ENCODE assay signal across 8 cellular contexts in the genomic region with DNA sequence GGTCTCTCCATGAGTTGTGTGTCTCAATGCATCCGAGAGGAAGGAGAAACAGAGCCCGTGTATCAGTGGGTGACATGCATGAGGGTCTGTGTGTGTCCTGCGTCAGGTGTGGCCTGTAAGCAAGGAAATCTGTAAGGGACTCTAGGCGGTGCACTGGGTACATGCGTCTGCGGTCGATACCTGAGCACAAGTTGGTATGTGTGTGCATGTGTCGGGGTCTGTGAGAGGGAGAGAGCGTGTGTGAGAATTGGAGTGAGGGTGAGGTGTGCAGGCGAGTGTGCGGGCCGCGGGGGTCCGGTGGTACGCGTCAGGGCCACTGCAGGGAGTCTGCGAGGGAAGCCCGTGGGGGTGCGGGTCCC. TPM values are rescaled to one million over a fixed set of nuclear protein-coding genes. Genes with fewer than 3 reads are reported as not detected.
DNase-seq lines count a peak whose midpoint lies in the region; ATAC-seq, FAIRE-seq and TF ChIP-seq lines count a peak whose summit lies in the region.

No MANE protein-coding gene starts in this region.

- peaks cover 5% of the 10 kb centered on the region for H3K36me3 Mint-ChIP-seq in memory B cell

- H3K4me3 ChIP-seq in A549 (peak overlapping the region; percentile 51), HUES6 (ENCODE audit: low read depth, low read length) (peak overlapping the region; percentile 84), K562 (peak overlapping the region; percentile 56)

- no peak for TF ChIP-seq RAD21 in A549 (conservative IDR thresholded peaks at IDR 0.05 in 1 of 2, IDR thresholded peaks at IDR 0.05 in 1 of 2)
- no peak for TF ChIP-seq RAD21 in K562 (CRISPR knock-in tag; conservative IDR thresholded peaks at IDR 0.05 in 1 of 2, IDR thresholded peaks at IDR 0.05 in 1 of 2)

- H3K9me3 Mint-ChIP-seq in memory B cell = no peaks in the 10 kb centered on the region

- no peaks in the 10 kb centered on the region for H3K27me3 Mint-ChIP-seq in memory B cell

- H3K4me2 ChIP-seq in A549 = peak overlapping the region; percentile 91
- H3K4me2 ChIP-seq in K562 (ENCODE audit: insufficient read depth, low read length) = peak overlapping the region; percentile 99

- H3K9me3 ChIP-seq in A549 (no peaks in the 10 kb centered on the region), HUES6 (ENCODE audit: control insufficient read depth, insufficient read depth, low read depth, low read length) (no peaks in the 10 kb centered on the region), K562 (replicated peaks; ENCODE audit: control insufficient read depth, insufficient read depth, low read depth, low read length) (no peaks in the 10 kb centered on the region)

- H3K4me1 ChIP-seq in A549 (peaks cover 47% of the 10 kb centered on the region), HUES6 (ENCODE audit: control insufficient read depth, insufficient read depth, low read length) (peaks cover 33% of the 10 kb centered on the region), K562 (replicated peaks in 1 of 2; ENCODE audit: control insufficient read depth in 2 of 2, insufficient read depth in 2 of 2, low read length in 2 of 2) (peaks cover 38 to 72% of the 10 kb centered on the region in 2 experiments)

- peak overlapping the region; percentile 78 to 82 for H3K27ac ChIP-seq in A549
- H3K27ac ChIP-seq in HUES6 (ENCODE audit: low read depth, low read length) = no peak overlapping the region
- peak overlapping the region; percentile 86 for H3K27ac ChIP-seq in K562 (ENCODE audit: extremely low read depth, low read depth, low read length)

- peak overlapping the region; percentile 91 for H2AFZ ChIP-seq in K562 (ENCODE audit: low read depth, low read length)

- CTCF ChIA-PET in A549 (lab: Yijun Ruan, JAX) (interaction anchor here (0.6 to 39.4 kb wide), 19 partner anchors 9 to 173 kb away, joined by 3 to 1607 read pairs (median 5); a partner anchor contains a TSS), K562 (lab: Yijun Ruan, JAX; ENCODE audit: low intra/inter-chr PET ratio) (interaction anchor here (1.3 kb wide), 1 partner anchor 57 kb away, joined by 9 read pairs; no protein-coding TSS in a partner anchor)

- intact Hi-C loops in K562 (cut with micrococcal nuclease) = loop anchor here (5.0 to 10.0 kb wide), 2 partner anchors 42 to 411 kb away; a partner anchor contains a TSS

- no peaks in the 10 kb centered on the region for H3K27me3 ChIP-seq in HUES6 (ENCODE audit: control insufficient read depth, insufficient read depth, low read length)
- H3K27me3 ChIP-seq in K562 (ENCODE audit: control insufficient read depth in 2 of 2, insufficient read depth in 2 of 2, low read length in 2 of 2) = no peaks in the 10 kb centered on the region; a peak in 1 of 5 replicates

- no peaks in the 10 kb centered on the region for H4K20me1 ChIP-seq in K562 (replicated peaks; ENCODE audit: control insufficient read depth, insufficient read depth, low read length)

- H3K9ac ChIP-seq in HUES6 (ENCODE audit: low read length) (peak overlapping the region; percentile 30), K562 (ENCODE audit: insufficient read depth in 1 of 2, low read depth in 2 of 2, low read length in 2 of 2) (peak overlapping the region; percentile 69 to 92)

- H3K36me3 ChIP-seq in HUES6 (ENCODE audit: control insufficient read depth, insufficient read depth, low read length) = peaks cover 16% of the 10 kb centered on the region
- H3K36me3 ChIP-seq in K562 (ENCODE audit: control insufficient read depth, insufficient read depth, low read length) = peaks cover 13% of the 10 kb centered on the region; the same call in 2 of the 3 replicates

- no peak for FAIRE-seq in A549 (lab: Jason Lieb, UNC)
- FAIRE-seq in K562 (lab: Jason Lieb, UNC) = peak; percentile 15

- TF ChIP-seq CTCF in A549 (IDR thresholded peaks at IDR 0.05) = no peak
- no peak for TF ChIP-seq CTCF in K562 (IDR thresholded peaks at IDR 0.05 in 2 of 3, conservative IDR thresholded peaks at IDR 0.05 in 1 of 3; ENCODE audit: insufficient read depth in 2 of 3, low read depth in 1 of 3, low read length in 3 of 3)

- H3K9me1 ChIP-seq in K562 (ENCODE audit: control insufficient read depth, insufficient read depth, low read length) = no peaks in the 10 kb centered on the region

- H3K79me2 ChIP-seq in K562 (ENCODE audit: control insufficient read depth, insufficient read depth, low read length) = peaks cover 23% of the 10 kb centered on the region; the same call in 2 of the 3 replicates

- BruUV-seq in K562 (replicated peaks; lab: Mats Ljungman, UMichigan) = TSS peak; percentile 47

- H3K4me3 Mint-ChIP-seq in memory B cell = peak overlapping the region; percentile 89

- peaks cover 27% of the 10 kb centered on the region for H3K4me1 Mint-ChIP-seq in memory B cell

- 60% methylated on average over 16 of the region's 19 CpGs for WGBS in A549 (ENCODE audit: missing lambda C conversion rate)
- 9% methylated on average over 14 of the region's 19 CpGs for WGBS in K562 (ENCODE audit: insufficient coverage, low coverage, missing lambda C conversion rate)

- ATAC-seq in A549 = peak in 1 of 2 experiments; percentile 0; a peak in 1 of 6 replicates
- ATAC-seq in K562 = peak; percentile 2
- ATAC-seq in memory B cell (ENCODE audit: low read depth) = no peak
- no peak for ATAC-seq in GM21390 (IDR thresholded peaks at IDR 0.05; ENCODE audit: unreplicated experiment)
- no peak for ATAC-seq in GM19463 (IDR thresholded peaks at IDR 0.05; ENCODE audit: unreplicated experiment)

- TF ChIP-seq POLR2A in A549 (IDR thresholded peaks at IDR 0.05; ENCODE audit: low read length) (no peak), K562 (conservative IDR thresholded peaks at IDR 0.05) (no peak)

- TF ChIP-seq EP300 in A549 (IDR thresholded peaks at IDR 0.05) = no peak
- TF ChIP-seq EP300 in K562 (IDR thresholded peaks at IDR 0.05; ENCODE audit: low read length) = no peak

- in situ Hi-C loops in K562 (cut with MboI) = no loop called here

- POLR2A ChIA-PET in A549 (lab: Yijun Ruan, JAX) (interaction anchor here (1.0 to 1.5 kb wide), 6 partner anchors 34 to 268 kb away, joined by 3 to 5 read pairs (median 4); a partner anchor contains a TSS), K562 (lab: Yijun Ruan, JAX) (interaction anchor here (0.9 to 1.3 kb wide), 4 partner anchors 10 to 253 kb away, joined by 3 to 5 read pairs (median 4); a partner anchor contains a TSS)

- DNase-seq in A549 (ENCODE audit: low read depth in 1 of 2, low spot score in 1 of 2) (no peak), K562 (ENCODE audit: extremely low read depth in 1 of 4, low spot score in 3 of 4) (peak in 1 of 4 experiments; percentile 32), memory B cell (ENCODE audit: low spot score in 2 of 2) (no peak), T1000 (lab: John Stamatoyannopoulos, UW) (no peak), NCI-H2107 treated with DMSO at 0.1 percent for 48 hours (lab: John Stamatoyannopoulos, UW; ENCODE audit: unreplicated experiment) (no peak)

- H3K27ac Mint-ChIP-seq in memory B cell = no peak overlapping the region

RNA-seq across cellular contexts. Expression of a gene that starts 0.5 kb away (rescaled TPM):
- polyA plus RNA-seq in A549 (2011; rRNA removed) (0.35 and 0.50 TPM in 2 replicates), A549 (2017; fragmentation: RNase III; extraction: RNeasy Plus Mini Kit Qiagen cat#74134 plus additional on column Dnase treatment) (1.0 to 1.1 TPM (median 1.0 TPM) in 3 replicates), K562 (2011; rRNA removed) (2.2 and 3.6 TPM in 2 replicates), K562 (2014; fragmentation: Illumina TruSeq; extraction: Trizol) (1.8 and 4.6 TPM in 2 replicates), K562 (2014; fragmentation: Nextera tagmentation; extraction: Ambion mirVana) (under 1 TPM; 0.04 to 0.08 TPM), K562 (2014; rRNA removed) (7.9 and 11.8 TPM in 2 replicates)
- 0.26 and 0.49 TPM in 2 replicates for polyA plus RNA-seq in A549 (2012; cell fraction: cytosol; rRNA removed)
- polyA plus RNA-seq in A549 (2012; cell fraction: nucleus; rRNA removed) = 1.3 and 1.8 TPM in 2 replicates
- 0.45 and 1.0 TPM in 2 replicates for polyA minus RNA-seq in A549 (2011; rRNA and poly(A)+ RNA removed)
- 19.1 and 64.6 TPM in 2 replicates for total RNA-seq in K562 (2011; cell fraction: chromatin; rRNA removed; ENCODE audit: low replicate concordance)
- total RNA-seq in K562 (2011; cell fraction: nucleolus; rRNA removed) = 33.3 and 37.9 TPM in 2 replicates
- total RNA-seq in K562 (2011; cell fraction: nucleoplasm; rRNA removed) = 16.2 and 19.7 TPM in 2 replicates
- total RNA-seq in K562 (2014; rRNA removed) (4.0 and 7.1 TPM in 2 replicates), K562 (2014; rRNA removed; fragmentation: Illumina TruSeq; extraction: Trizol) (0.99 and 1.1 TPM in 2 replicates), K562 (2015; rRNA removed; fragmentation: Illumina TruSeq; extraction: Trizol) (2.1 and 2.5 TPM in 2 replicates), K562 (2021) (7.4 and 8.8 TPM in 2 replicates)
- 2.0 and 4.5 TPM in 2 replicates for polyA plus RNA-seq in K562 (2011; cell fraction: cytosol; rRNA removed)
- polyA plus RNA-seq in K562 (2011; cell fraction: nucleus; rRNA removed) = 15.1 and 28.5 TPM in 2 replicates
- polyA plus RNA-seq in K562 (2012) = 4.7 and 6.3 TPM in 2 replicates
- 2.1 and 3.0 TPM in 2 replicates for polyA minus RNA-seq in K562 (2011; rRNA and poly(A)+ RNA removed)
- 3.2 and 3.5 TPM in 2 replicates for polyA minus RNA-seq in K562 (2011; cell fraction: cytosol; rRNA and poly(A)+ RNA removed)
- polyA minus RNA-seq in K562 (2011; cell fraction: nucleus; rRNA and poly(A)+ RNA removed) = 12.1 and 12.2 TPM in 2 replicates

RNA-seq across cellular contexts. Expression of a gene that starts 33.6 kb away (rescaled TPM):
- polyA plus RNA-seq in A549 (2011; rRNA removed) (17.0 and 18.5 TPM in 2 replicates), A549 (2017; fragmentation: RNase III; extraction: RNeasy Plus Mini Kit Qiagen cat#74134 plus additional on column Dnase treatment) (30.2 to 35.5 TPM (median 34.7 TPM) in 3 replicates), K562 (2011; rRNA removed) (19.3 and 34.7 TPM in 2 replicates), K562 (2014; fragmentation: Illumina TruSeq; extraction: Trizol) (42.7 and 48.3 TPM in 2 replicates), K562 (2014; fragmentation: Nextera tagmentation; extraction: Ambion mirVana) (1 to 10 TPM; 3.4 to 3.9 TPM), K562 (2014; rRNA removed) (40.5 and 42.5 TPM in 2 replicates)
- 50.1 and 64.4 TPM in 2 replicates for polyA plus RNA-seq in A549 (2012; cell fraction: cytosol; rRNA removed)
- polyA plus RNA-seq in A549 (2012; cell fraction: nucleus; rRNA removed) = 94.3 and 126 TPM in 2 replicates
- polyA minus RNA-seq in A549 (2011; rRNA and poly(A)+ RNA removed) = 13.9 and 14.7 TPM in 2 replicates
- total RNA-seq in K562 (2011; cell fraction: chromatin; rRNA removed; ENCODE audit: low replicate concordance) = 33.3 and 80.8 TPM in 2 replicates
- 78.7 and 86.4 TPM in 2 replicates for total RNA-seq in K562 (2011; cell fraction: nucleolus; rRNA removed)
- total RNA-seq in K562 (2011; cell fraction: nucleoplasm; rRNA removed) = 51.5 and 54.8 TPM in 2 replicates
- total RNA-seq in K562 (2014; rRNA removed) (24.3 and 29.4 TPM in 2 replicates), K562 (2014; rRNA removed; fragmentation: Illumina TruSeq; extraction: Trizol) (6.3 and 7.3 TPM in 2 replicates), K562 (2015; rRNA removed; fragmentation: Illumina TruSeq; extraction: Trizol) (12.3 and 15.0 TPM in 2 replicates), K562 (2021) (55.7 and 57.2 TPM in 2 replicates)
- polyA plus RNA-seq in K562 (2011; cell fraction: cytosol; rRNA removed) = 22.5 and 54.7 TPM in 2 replicates
- 88.7 and 149 TPM in 2 replicates for polyA plus RNA-seq in K562 (2011; cell fraction: nucleus; rRNA removed)
- 41.1 and 44.4 TPM in 2 replicates for polyA plus RNA-seq in K562 (2012)
- polyA minus RNA-seq in K562 (2011; rRNA and poly(A)+ RNA removed) = 6.3 and 9.1 TPM in 2 replicates
- 24.1 and 29.2 TPM in 2 replicates for polyA minus RNA-seq in K562 (2011; cell fraction: cytosol; rRNA and poly(A)+ RNA removed)
- 19.9 and 21.0 TPM in 2 replicates for polyA minus RNA-seq in K562 (2011; cell fraction: nucleus; rRNA and poly(A)+ RNA removed)

RNA-seq across cellular contexts. Expression of a gene that starts 34.5 kb away (rescaled TPM):
- polyA plus RNA-seq in A549 (2011; rRNA removed) = 25.9 and 27.7 TPM in 2 replicates
- polyA plus RNA-seq in A549 (2012; cell fraction: cytosol; rRNA removed) = 96.0 and 103 TPM in 2 replicates
- polyA plus RNA-seq in A549 (2012; cell fraction: nucleus; rRNA removed) = 153 and 200 TPM in 2 replicates
- polyA plus RNA-seq in A549 (2017; fragmentation: RNase III; extraction: RNeasy Plus Mini Kit Qiagen cat#74134 plus additional on column Dnase treatment) = 37.8 to 52.4 TPM (median 43.4 TPM) in 3 replicates
- 65.8 and 67.3 TPM in 2 replicates for polyA minus RNA-seq in A549 (2011; rRNA and poly(A)+ RNA removed)
- 20.8 and 92.1 TPM in 2 replicates for total RNA-seq in K562 (2011; cell fraction: chromatin; rRNA removed; ENCODE audit: low replicate concordance)
- total RNA-seq in K562 (2011; cell fraction: nucleolus; rRNA removed) = 57.7 and 64.3 TPM in 2 replicates
- total RNA-seq in K562 (2011; cell fraction: nucleoplasm; rRNA removed) = 24.2 and 37.8 TPM in 2 replicates
- 39.1 and 40.0 TPM in 2 replicates for total RNA-seq in K562 (2014; rRNA removed)
- 7.2 and 11.5 TPM in 2 replicates for total RNA-seq in K562 (2014; rRNA removed; fragmentation: Illumina TruSeq; extraction: Trizol)
- total RNA-seq in K562 (2015; rRNA removed; fragmentation: Illumina TruSeq; extraction: Trizol) = 12.7 and 12.9 TPM in 2 replicates
- 65.0 and 69.6 TPM in 2 replicates for total RNA-seq in K562 (2021)
- 16.4 and 34.2 TPM in 2 replicates for polyA plus RNA-seq in K562 (2011; rRNA removed)
- polyA plus RNA-seq in K562 (2011; cell fraction: cytosol; rRNA removed) = 30.6 and 56.6 TPM in 2 replicates
- 30.2 and 48.9 TPM in 2 replicates for polyA plus RNA-seq in K562 (2011; cell fraction: nucleus; rRNA removed)
- 38.5 and 52.8 TPM in 2 replicates for polyA plus RNA-seq in K562 (2012)
- polyA plus RNA-seq in K562 (2014; fragmentation: Illumina TruSeq; extraction: Trizol) = 41.0 and 45.1 TPM in 2 replicates
- under 1 TPM; 0.46 to 0.59 TPM for polyA plus RNA-seq in K562 (2014; fragmentation: Nextera tagmentation; extraction: Ambion mirVana)
- 26.8 and 27.3 TPM in 2 replicates for polyA plus RNA-seq in K562 (2014; rRNA removed)
- 26.8 and 39.2 TPM in 2 replicates for polyA minus RNA-seq in K562 (2011; rRNA and poly(A)+ RNA removed)
- 50.9 and 64.3 TPM in 2 replicates for polyA minus RNA-seq in K562 (2011; cell fraction: cytosol; rRNA and poly(A)+ RNA removed)
- 17.4 and 22.8 TPM in 2 replicates for polyA minus RNA-seq in K562 (2011; cell fraction: nucleus; rRNA and poly(A)+ RNA removed)

RNA-seq across cellular contexts. Expression of a gene that starts 40.9 kb away (rescaled TPM):
- polyA plus RNA-seq in A549 (2011; rRNA removed) (9.4 and 10.2 TPM in 2 replicates), A549 (2017; fragmentation: RNase III; extraction: RNeasy Plus Mini Kit Qiagen cat#74134 plus additional on column Dnase treatment) (8.4 to 10.6 TPM (median 9.9 TPM) in 3 replicates), K562 (2011; rRNA removed) (7.3 and 11.2 TPM in 2 replicates), K562 (2014; fragmentation: Illumina TruSeq; extraction: Trizol) (8.5 and 12.2 TPM in 2 replicates), K562 (2014; fragmentation: Nextera tagmentation; extraction: Ambion mirVana) (under 1 TPM; 0.13 to 0.39 TPM), K562 (2014; rRNA removed) (10.5 and 11.6 TPM in 2 replicates)
- 13.1 and 13.5 TPM in 2 replicates for polyA plus RNA-seq in A549 (2012; cell fraction: cytosol; rRNA removed)
- 25.7 and 33.8 TPM in 2 replicates for polyA plus RNA-seq in A549 (2012; cell fraction: nucleus; rRNA removed)
- 11.3 and 17.7 TPM in 2 replicates for polyA minus RNA-seq in A549 (2011; rRNA and poly(A)+ RNA removed)
- total RNA-seq in K562 (2011; cell fraction: chromatin; rRNA removed; ENCODE audit: low replicate concordance) = 11.3 and 40.1 TPM in 2 replicates
- 20.5 and 22.5 TPM in 2 replicates for total RNA-seq in K562 (2011; cell fraction: nucleolus; rRNA removed)
- 7.3 and 11.7 TPM in 2 replicates for total RNA-seq in K562 (2011; cell fraction: nucleoplasm; rRNA removed)
- total RNA-seq in K562 (2014; rRNA removed) (9.6 and 13.7 TPM in 2 replicates), K562 (2014; rRNA removed; fragmentation: Illumina TruSeq; extraction: Trizol) (3.4 and 4.9 TPM in 2 replicates), K562 (2015; rRNA removed; fragmentation: Illumina TruSeq; extraction: Trizol) (7.0 and 8.5 TPM in 2 replicates), K562 (2021) (13.9 and 14.5 TPM in 2 replicates)
- polyA plus RNA-seq in K562 (2011; cell fraction: cytosol; rRNA removed) = 11.2 and 14.4 TPM in 2 replicates
- polyA plus RNA-seq in K562 (2011; cell fraction: nucleus; rRNA removed) = 40.2 and 43.0 TPM in 2 replicates
- 9.6 and 14.0 TPM in 2 replicates for polyA plus RNA-seq in K562 (2012)
- 5.1 and 6.7 TPM in 2 replicates for polyA minus RNA-seq in K562 (2011; rRNA and poly(A)+ RNA removed)
- 8.8 and 11.1 TPM in 2 replicates for polyA minus RNA-seq in K562 (2011; cell fraction: cytosol; rRNA and poly(A)+ RNA removed)
- 5.8 and 12.4 TPM in 2 replicates for polyA minus RNA-seq in K562 (2011; cell fraction: nucleus; rRNA and poly(A)+ RNA removed)
